In the genomic region with DNA sequence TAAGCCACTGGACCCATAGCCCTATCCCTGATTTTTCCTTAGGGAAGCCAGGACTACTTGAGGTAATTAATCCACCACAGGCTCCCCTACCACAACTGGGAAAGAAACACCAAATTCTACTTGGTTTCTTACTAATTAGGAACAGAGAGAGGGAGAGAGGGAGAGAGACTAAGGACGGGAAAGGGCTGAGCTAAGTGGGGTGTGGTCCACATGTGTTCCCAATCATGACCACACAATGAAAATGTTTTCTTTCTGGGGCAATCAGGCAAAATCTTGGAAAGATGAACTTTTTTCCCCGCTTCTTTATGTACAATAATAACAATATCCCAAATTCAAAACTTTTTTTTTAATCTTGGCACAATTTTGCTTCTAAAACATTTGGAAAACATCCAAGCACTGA, we compare ENCODE assay signal across 18 cellular contexts.
"Had no signal": no experiment of that assay in that cellular context is flagged by ENCODE, and none has a peak within 500 bp of the region (broad histone marks: within the 10 kb centered on the region; RNA-seq: fewer than 3 reads in every experiment).

No MANE protein-coding gene starts in this region.

- H3K4me3 ChIP-seq: lower lobe of right lung, upper lobe of left lung had no signal

- H3K36me3 ChIP-seq: lower lobe of right lung, upper lobe of left lung had no signal

- H3K4me1 ChIP-seq: lower lobe of right lung, upper lobe of left lung had no signal

- H3K27ac ChIP-seq: lower lobe of right lung, upper lobe of left lung had no signal

- H3K9me3 ChIP-seq: lower lobe of right lung, upper lobe of left lung had no signal

- H3K27me3 ChIP-seq: upper lobe of left lung had no signal

- ATAC-seq: lower lobe of right lung; stimulated activated naive B cell treated with anti-CD40 and anti-IgM and Interleukin-4, amounts not matched to agents 10 μg/mL and 1 μg/mL and 100 μg/mL, for 72 hours; T-helper 17 cell had no signal

- DNase-seq: activated CD4-positive, alpha-beta memory T cell treated with anti-CD3 and anti-CD28 coated beads, Interleukin-2, amount 10 ng/mL, durations not matched to agents 7 days and 5 days; activated CD4-positive, alpha-beta T cell treated with anti-CD3 and anti-CD28 coated beads for 4 hours; activated CD4-positive, CD25-positive, alpha-beta regulatory T cell; activated effector memory CD4-positive, alpha-beta T cell treated with anti-CD3 and anti-CD28 coated beads, Interleukin-2, amount 50 U/mL, for 16 hours; activated naive CD4-positive, alpha-beta T cell treated with anti-CD3 and anti-CD28 coated beads, Interleukin-2, amount 10 ng/mL, durations not matched to agents 7 days and 5 days; effector CD4-positive, alpha-beta T cell; erythroblast; kidney; lower lobe of right lung; naive B cell; occipital lobe; posterior cingulate gyrus; stimulated activated CD4-positive, alpha-beta T cell treated with anti-CD3 and anti-CD28 coated beads, Interleukin-2, amount 100 ng/mL, for 48 hours; stimulated activated CD8-positive, alpha-beta memory T cell treated with anti-CD3 and anti-CD28 coated beads, Interleukin-4, amount 100 ng/mL, for 48 hours; stimulated activated naive B cell treated with anti-CD40 and anti-IgM and Interleukin-4, amounts not matched to agents 10 μg/mL and 1 μg/mL and 100 μg/mL, for 72 hours; SW 1271; T-helper 17 cell; upper lobe of left lung had no signal
